Comparison of ENCODE assay signal across 1 cellular context in genomic region chr2:110946892-110947291, GRCh38.
TF ChIP-seq lines count a peak whose summit lies in the region.

No MANE protein-coding gene starts in this region.

TF ChIP-seq in GM23338, 12 proteins besides CTCF, POLR2A, EP300 and RAD21 (continued from another document):
- TF ChIP-seq, protein P1, sequence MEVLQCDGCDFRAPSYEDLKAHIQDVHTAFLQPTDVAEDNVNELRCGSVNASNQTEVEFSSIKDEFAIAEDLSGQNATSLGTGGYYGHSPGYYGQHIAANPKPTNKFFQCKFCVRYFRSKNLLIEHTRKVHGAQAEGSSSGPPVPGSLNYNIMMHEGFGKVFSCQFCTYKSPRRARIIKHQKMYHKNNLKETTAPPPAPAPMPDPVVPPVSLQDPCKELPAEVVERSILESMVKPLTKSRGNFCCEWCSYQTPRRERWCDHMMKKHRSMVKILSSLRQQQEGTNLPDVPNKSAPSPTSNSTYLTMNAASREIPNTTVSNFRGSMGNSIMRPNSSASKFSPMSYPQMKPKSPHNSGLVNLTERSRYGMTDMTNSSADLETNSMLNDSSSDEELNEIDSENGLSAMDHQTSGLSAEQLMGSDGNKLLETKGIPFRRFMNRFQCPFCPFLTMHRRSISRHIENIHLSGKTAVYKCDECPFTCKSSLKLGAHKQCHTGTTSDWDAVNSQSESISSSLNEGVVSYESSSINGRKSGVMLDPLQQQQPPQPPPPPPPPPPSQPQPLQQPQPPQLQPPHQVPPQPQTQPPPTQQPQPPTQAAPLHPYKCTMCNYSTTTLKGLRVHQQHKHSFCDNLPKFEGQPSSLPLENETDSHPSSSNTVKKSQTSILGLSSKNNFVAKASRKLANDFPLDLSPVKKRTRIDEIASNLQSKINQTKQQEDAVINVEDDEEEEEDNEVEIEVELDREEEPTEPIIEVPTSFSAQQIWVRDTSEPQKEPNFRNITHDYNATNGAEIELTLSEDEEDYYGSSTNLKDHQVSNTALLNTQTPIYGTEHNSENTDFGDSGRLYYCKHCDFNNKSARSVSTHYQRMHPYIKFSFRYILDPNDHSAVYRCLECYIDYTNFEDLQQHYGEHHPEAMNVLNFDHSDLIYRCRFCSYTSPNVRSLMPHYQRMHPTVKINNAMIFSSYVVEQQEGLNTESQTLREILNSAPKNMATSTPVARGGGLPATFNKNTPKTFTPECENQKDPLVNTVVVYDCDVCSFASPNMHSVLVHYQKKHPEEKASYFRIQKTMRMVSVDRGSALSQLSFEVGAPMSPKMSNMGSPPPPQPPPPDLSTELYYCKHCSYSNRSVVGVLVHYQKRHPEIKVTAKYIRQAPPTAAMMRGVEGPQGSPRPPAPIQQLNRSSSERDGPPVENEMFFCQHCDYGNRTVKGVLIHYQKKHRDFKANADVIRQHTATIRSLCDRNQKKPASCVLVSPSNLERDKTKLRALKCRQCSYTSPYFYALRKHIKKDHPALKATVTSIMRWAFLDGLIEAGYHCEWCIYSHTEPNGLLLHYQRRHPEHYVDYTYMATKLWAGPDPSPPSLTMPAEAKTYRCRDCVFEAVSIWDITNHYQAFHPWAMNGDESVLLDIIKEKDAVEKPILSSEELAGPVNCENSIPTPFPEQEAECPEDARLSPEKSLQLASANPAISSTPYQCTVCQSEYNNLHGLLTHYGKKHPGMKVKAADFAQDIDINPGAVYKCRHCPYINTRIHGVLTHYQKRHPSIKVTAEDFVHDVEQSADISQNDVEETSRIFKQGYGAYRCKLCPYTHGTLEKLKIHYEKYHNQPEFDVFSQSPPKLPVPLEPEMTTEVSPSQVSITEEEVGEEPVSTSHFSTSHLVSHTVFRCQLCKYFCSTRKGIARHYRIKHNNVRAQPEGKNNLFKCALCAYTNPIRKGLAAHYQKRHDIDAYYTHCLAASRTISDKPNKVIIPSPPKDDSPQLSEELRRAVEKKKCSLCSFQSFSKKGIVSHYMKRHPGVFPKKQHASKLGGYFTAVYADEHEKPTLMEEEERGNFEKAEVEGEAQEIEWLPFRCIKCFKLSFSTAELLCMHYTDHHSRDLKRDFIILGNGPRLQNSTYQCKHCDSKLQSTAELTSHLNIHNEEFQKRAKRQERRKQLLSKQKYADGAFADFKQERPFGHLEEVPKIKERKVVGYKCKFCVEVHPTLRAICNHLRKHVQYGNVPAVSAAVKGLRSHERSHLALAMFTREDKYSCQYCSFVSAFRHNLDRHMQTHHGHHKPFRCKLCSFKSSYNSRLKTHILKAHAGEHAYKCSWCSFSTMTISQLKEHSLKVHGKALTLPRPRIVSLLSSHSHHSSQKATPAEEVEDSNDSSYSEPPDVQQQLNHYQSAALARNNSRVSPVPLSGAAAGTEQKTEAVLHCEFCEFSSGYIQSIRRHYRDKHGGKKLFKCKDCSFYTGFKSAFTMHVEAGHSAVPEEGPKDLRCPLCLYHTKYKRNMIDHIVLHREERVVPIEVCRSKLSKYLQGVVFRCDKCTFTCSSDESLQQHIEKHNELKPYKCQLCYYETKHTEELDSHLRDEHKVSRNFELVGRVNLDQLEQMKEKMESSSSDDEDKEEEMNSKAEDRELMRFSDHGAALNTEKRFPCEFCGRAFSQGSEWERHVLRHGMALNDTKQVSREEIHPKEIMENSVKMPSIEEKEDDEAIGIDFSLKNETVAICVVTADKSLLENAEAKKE (CRISPR knock-in tag; IDR thresholded peaks at IDR 0.05), result no peak
- TF ChIP-seq CREB1 (CRISPR knock-in tag; IDR thresholded peaks at IDR 0.05; ENCODE audit: low read depth), result no peak
- TF ChIP-seq REST (IDR thresholded peaks at IDR 0.05; ENCODE audit: unreplicated experiment), result no peak
- no peak for TF ChIP-seq ZNF331 (CRISPR knock-in tag; IDR thresholded peaks at IDR 0.05; ENCODE audit: low read depth)
